Comparison of ENCODE assay signal across 38 cellular contexts in genomic region chr12:124230789-124231188, GRCh38.
"Had no signal": no experiment of that assay in that cellular context is flagged by ENCODE, and none has a peak within 500 bp of the region (broad histone marks: within the 10 kb centered on the region; RNA-seq: fewer than 3 reads in every experiment).

No MANE protein-coding gene starts in this region.

- H3K27ac ChIP-seq: adrenal gland, ascending aorta, body of pancreas, brain microvascular endothelial cell, breast epithelium, cardiac muscle cell had no signal

- H3K27me3 ChIP-seq: adrenal gland, ascending aorta, body of pancreas, brain microvascular endothelial cell, breast epithelium, cardiac muscle cell had no signal

- FAIRE-seq: astrocyte had no signal

- H3K9me3 ChIP-seq: adrenal gland, ascending aorta, body of pancreas, breast epithelium had no signal

- H3K36me3 ChIP-seq: adrenal gland, ascending aorta, brain microvascular endothelial cell, breast epithelium, cardiac muscle cell had no signal

- H3K4me1 ChIP-seq: adrenal gland, ascending aorta, body of pancreas, breast epithelium had no signal

- H3K4me3 Mint-ChIP-seq: activated naive CD4-positive, alpha-beta T cell treated with anti-CD3 and anti-CD28 coated beads for 36 hours; activated naive CD4-positive, alpha-beta T cell treated with anti-CD3 and anti-CD28 coated beads, Interleukin-2, amount 10 ng/mL, durations not matched to agents 7 days and 5 days; activated naive CD4-positive, alpha-beta T cell treated with anti-CD3 and anti-CD28 coated beads, Interleukin-2, amount 50 U/mL, for 24 hours; activated naive CD8-positive, alpha-beta T cell; activated naive CD8-positive, alpha-beta T cell treated with anti-CD3 and anti-CD28 coated beads for 36 hours; activated naive CD8-positive, alpha-beta T cell treated with anti-CD3 and anti-CD28 coated beads, Interleukin-2, amount 10 ng/mL, durations not matched to agents 7 days and 5 days; activated naive CD8-positive, alpha-beta T cell treated with anti-CD3 and anti-CD28 coated beads, Interleukin-2, amount 50 U/mL, for 24 hours; activated T-cell treated with anti-CD3 and anti-CD28 coated beads, Interleukin-2, amount 50 U/mL, for 24 hours; activated T-cell treated with anti-CD3 and anti-CD28 coated beads, Interleukin-2, amount 50 U/mL, for 4 hours; activated T-cell treated with anti-CD3 and anti-CD28 coated beads, Interleukin-2, amount 50 U/mL, for 72 hours; activated T-helper 1 cell treated with anti-CD3 and anti-CD28 coated beads, Interleukin-12 subunit alpha, Interleukin-12 subunit beta, Interleukin-2, Interleukin-4 antibody, amounts not matched to agents 30 ng/mL and 10 ng/mL and 1 ng/mL, durations not matched to agents 14 hours and 24 hours and 36 hours; brain; central memory CD8-positive, alpha-beta T cell had no signal

- H3K36me3 Mint-ChIP-seq: activated naive CD4-positive, alpha-beta T cell treated with anti-CD3 and anti-CD28 coated beads, Interleukin-2, amount 10 ng/mL, durations not matched to agents 7 days and 5 days; activated naive CD4-positive, alpha-beta T cell treated with anti-CD3 and anti-CD28 coated beads, Interleukin-2, amount 50 U/mL, for 24 hours; activated naive CD4-positive, alpha-beta T cell treated with anti-CD3 and anti-CD28 coated beads, Interleukin-2, amount 50 U/mL, for 72 hours; activated naive CD8-positive, alpha-beta T cell; activated naive CD8-positive, alpha-beta T cell treated with anti-CD3 and anti-CD28 coated beads for 36 hours had no signal

- H3K4me3 ChIP-seq: adrenal gland, ascending aorta, body of pancreas, breast epithelium, cardiac muscle cell had no signal

- H3K27ac Mint-ChIP-seq: activated naive CD4-positive, alpha-beta T cell treated with anti-CD3 and anti-CD28 coated beads for 36 hours; activated naive CD4-positive, alpha-beta T cell treated with anti-CD3 and anti-CD28 coated beads, Interleukin-2, amount 10 ng/mL, durations not matched to agents 7 days and 5 days; activated naive CD4-positive, alpha-beta T cell treated with anti-CD3 and anti-CD28 coated beads, Interleukin-2, amount 50 U/mL, for 24 hours; activated naive CD4-positive, alpha-beta T cell treated with anti-CD3 and anti-CD28 coated beads, Interleukin-2, amount 50 U/mL, for 72 hours; activated naive CD8-positive, alpha-beta T cell; activated naive CD8-positive, alpha-beta T cell treated with anti-CD3 and anti-CD28 coated beads for 36 hours; activated naive CD8-positive, alpha-beta T cell treated with anti-CD3 and anti-CD28 coated beads, Interleukin-2, amount 10 ng/mL, durations not matched to agents 7 days and 5 days; activated naive CD8-positive, alpha-beta T cell treated with anti-CD3 and anti-CD28 coated beads, Interleukin-2, amount 50 U/mL, for 24 hours; activated T-cell treated with anti-CD3 and anti-CD28 coated beads, Interleukin-2, amount 50 U/mL, for 24 hours; activated T-cell treated with anti-CD3 and anti-CD28 coated beads, Interleukin-2, amount 50 U/mL, for 72 hours; activated T-helper 1 cell treated with anti-CD3 and anti-CD28 coated beads, Interleukin-12 subunit alpha, Interleukin-12 subunit beta, Interleukin-2, Interleukin-4 antibody, amounts not matched to agents 30 ng/mL and 10 ng/mL and 1 ng/mL, durations not matched to agents 14 hours and 24 hours and 36 hours; activated T-helper 2 cell treated with anti-CD3 and anti-CD28 coated beads, Interferon-gamma antibody, Interleukin-2, Interleukin-4, amounts not matched to agents 10 μg/mL and 5 μg/mL and 100 μg/mL, durations not matched to agents 14 hours and 24 hours and 36 hours; brain had no signal

- H3K4me1 Mint-ChIP-seq: activated naive CD4-positive, alpha-beta T cell treated with anti-CD3 and anti-CD28 coated beads, Interleukin-2, amount 10 ng/mL, durations not matched to agents 7 days and 5 days; activated naive CD4-positive, alpha-beta T cell treated with anti-CD3 and anti-CD28 coated beads, Interleukin-2, amount 50 U/mL, for 24 hours; activated naive CD8-positive, alpha-beta T cell treated with anti-CD3 and anti-CD28 coated beads, Interleukin-2, amount 50 U/mL, for 24 hours; brain; central memory CD8-positive, alpha-beta T cell had no signal

- ATAC-seq: activated naive CD4-positive, alpha-beta T cell treated with anti-CD3 and anti-CD28 coated beads, Interleukin-2, amount 50 U/mL, for 72 hours; activated naive CD8-positive, alpha-beta T cell treated with anti-CD3 and anti-CD28 coated beads, Interleukin-2, amount 50 U/mL, for 24 hours; activated T-cell treated with anti-CD3 and anti-CD28 coated beads, Interleukin-2, amount 50 U/mL, for 4 hours; activated T-cell treated with anti-CD3 and anti-CD28 coated beads, Interleukin-2, amount 50 U/mL, for 72 hours; body of pancreas had no signal

- DNase-seq: activated effector memory CD4-positive, alpha-beta T cell treated with anti-CD3 and anti-CD28 coated beads, Interleukin-2, amount 50 U/mL, for 16 hours; activated effector memory CD4-positive, alpha-beta T cell treated with Interleukin-2 at 50 U/mL for 16 hours; activated gamma-delta T cell; activated gamma-delta T cell treated with Interleukin-2 at 50 U/mL for 16 hours; activated naive CD4-positive, alpha-beta T cell; activated naive CD4-positive, alpha-beta T cell treated with anti-CD3 and anti-CD28 coated beads for 36 hours; activated naive CD4-positive, alpha-beta T cell treated with anti-CD3 and anti-CD28 coated beads, Interleukin-2, amount 10 ng/mL, durations not matched to agents 7 days and 5 days; activated naive CD4-positive, alpha-beta T cell treated with anti-CD3 and anti-CD28 coated beads, Interleukin-2, amount 50 U/mL, for 16 hours; activated naive CD4-positive, alpha-beta T cell treated with Interleukin-2 at 50 U/mL for 16 hours; activated naive CD8-positive, alpha-beta T cell treated with anti-CD3 and anti-CD28 coated beads for 36 hours; activated naive CD8-positive, alpha-beta T cell treated with anti-CD3 and anti-CD28 coated beads, Interleukin-2, amount 10 ng/mL, durations not matched to agents 7 days and 5 days; activated naive CD8-positive, alpha-beta T cell treated with anti-CD3 and anti-CD28 coated beads, Interleukin-2, amount 50 U/mL, for 24 hours; activated T-cell treated with anti-CD3 and anti-CD28 coated beads, Interleukin-2, amount 50 U/mL, for 1 hour; activated T-cell treated with anti-CD3 and anti-CD28 coated beads, Interleukin-2, amount 50 U/mL, for 24 hours; activated T-cell treated with anti-CD3 and anti-CD28 coated beads, Interleukin-2, amount 50 U/mL, for 4 hours; activated T-cell treated with anti-CD3 and anti-CD28 coated beads, Interleukin-2, amount 50 U/mL, for 48 hours; activated T-cell treated with anti-CD3 and anti-CD28 coated beads, Interleukin-2, amount 50 U/mL, for 72 hours; adrenal gland; amniotic stem cell; amygdala; anterior cingulate cortex; aorta; body of pancreas; brain microvascular endothelial cell; caudate nucleus; central memory CD4-positive, alpha-beta T cell; cerebellar nuclear complex had no signal
